18 cellular contexts compared by ENCODE assay signal in the genomic region with DNA sequence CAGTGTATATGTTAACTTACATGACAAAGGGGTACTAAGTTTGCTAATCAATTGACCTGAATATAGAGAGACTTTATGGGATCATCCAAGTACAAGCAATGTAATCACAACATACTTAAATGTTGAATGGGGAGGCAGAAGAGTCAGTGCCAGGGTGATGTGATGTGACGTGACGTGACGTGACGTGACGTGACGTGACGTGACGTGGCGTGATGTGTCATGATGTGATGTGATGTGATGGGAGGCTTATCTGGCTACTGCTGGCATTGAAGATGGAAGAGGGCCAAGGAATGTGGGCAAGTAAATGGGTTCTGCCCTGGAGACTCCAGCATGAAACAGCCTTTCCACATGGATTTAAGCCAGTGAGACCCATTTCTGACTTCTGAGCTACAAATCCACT. TPM values are rescaled to one million over a fixed set of nuclear protein-coding genes. Genes with fewer than 3 reads are reported as not detected.
A peak's percentile ranks its signal among the peaks of the same experiment; 100 is the strongest.
DNase-seq lines count a peak whose midpoint lies in the region; ATAC-seq, FAIRE-seq and TF ChIP-seq lines count a peak whose summit lies in the region.
"Had no signal": no experiment of that assay in that cellular context is flagged by ENCODE, and none has a peak within 500 bp of the region (broad histone marks: within the 10 kb centered on the region; RNA-seq: fewer than 3 reads in every experiment).

No MANE protein-coding gene starts in this region.

- H3K27ac Mint-ChIP-seq in activated CD8-positive, alpha-beta memory T cell treated with anti-CD3 and anti-CD28 coated beads, Interleukin-2, amount 10 ng/mL, durations not matched to agents 7 days and 5 days: no peak overlapping the region
- H3K27ac Mint-ChIP-seq: CD4-positive, alpha-beta T cell; HFFc6 had no signal

- H2AFZ ChIP-seq in GM12878 (ENCODE audit: control insufficient read depth, low read depth, low read length): no peak overlapping the region
- H2AFZ ChIP-seq: GM23248 had no signal

- no peak overlapping the region for H3K27ac ChIP-seq in GM12878 (ENCODE audit: control insufficient read depth, insufficient read depth)
- H3K27ac ChIP-seq in kidney (ENCODE audit: low read depth in 2 of 2, low read length in 2 of 2): no peak overlapping the region
- H3K27ac ChIP-seq: C4-2B, GM23248, KMS-11 had no signal

- H3K9me3 Mint-ChIP-seq in activated CD8-positive, alpha-beta memory T cell treated with anti-CD3 and anti-CD28 coated beads, Interleukin-2, amount 10 ng/mL, durations not matched to agents 7 days and 5 days (ENCODE audit: low read depth): no peaks in the 10 kb centered on the region

- no peaks in the 10 kb centered on the region for H3K36me3 Mint-ChIP-seq in activated CD8-positive, alpha-beta memory T cell treated with anti-CD3 and anti-CD28 coated beads, Interleukin-2, amount 10 ng/mL, durations not matched to agents 7 days and 5 days

- RAD21 ChIA-PET in GM12878 (lab: Charles Lee; ENCODE audit: unreplicated experiment): no interaction called here

- POLR2A ChIA-PET in GM12878 (lab: Charles Lee): no interaction called here

- no peak for DNase-seq in GM12892 (ENCODE audit: insufficient read length)
- no peak for DNase-seq in GM12878 (ENCODE audit: low read depth, low spot score)
- DNase-seq in kidney: peak; percentile 32
- no peak for DNase-seq in pons (ENCODE audit: low spot score)
- DNase-seq in stimulated activated naive CD4-positive, alpha-beta T cell (lab: John Stamatoyannopoulos, UW): no peak
- DNase-seq in activated CD8-positive, alpha-beta memory T cell treated with anti-CD3 and anti-CD28 coated beads, Interleukin-2, amount 10 ng/mL, durations not matched to agents 7 days and 5 days: no peak
- no peak for DNase-seq in Right ventricle myocardium inferior (ENCODE audit: missing footprints)
- DNase-seq: BE2C; CD4-positive, alpha-beta T cell; GM23248; HCEC 1CT; HFFc6 had no signal

- no peak for TF ChIP-seq RAD21 in GM12878 (IDR thresholded peaks at IDR 0.05; ENCODE audit: insufficient read depth, low read depth, low read length)

- TF ChIP-seq CTCF in GM12878 (IDR thresholded peaks at IDR 0.05 in 2 of 3, conservative IDR thresholded peaks at IDR 0.05 in 1 of 3; ENCODE audit: control insufficient read depth in 2 of 3, extremely low read depth in 1 of 3, insufficient read depth in 1 of 3, low read depth in 3 of 3, low read length in 3 of 3): no peak
- no peak for TF ChIP-seq CTCF in kidney (IDR thresholded peaks at IDR 0.05; ENCODE audit: borderline replicate concordance, extremely low read depth, insufficient read depth)

- ATAC-seq in GM12878: no peak
- no peak for ATAC-seq in activated CD8-positive, alpha-beta memory T cell treated with anti-CD3 and anti-CD28 coated beads, Interleukin-2, amount 10 ng/mL, durations not matched to agents 7 days and 5 days
- ATAC-seq in Right ventricle myocardium inferior: no peak

- H3K9ac ChIP-seq in GM12878 (ENCODE audit: control insufficient read depth, insufficient read depth, low read length): no peak overlapping the region
- H3K9ac ChIP-seq in kidney (ENCODE audit: low read length in 2 of 2): no peak overlapping the region
- H3K9ac ChIP-seq: GM23248, KMS-11 had no signal

- no peak for TF ChIP-seq EP300 in GM12878 (IDR thresholded peaks at IDR 0.05; ENCODE audit: borderline replicate concordance in 1 of 2, control insufficient read depth in 1 of 2, low read depth in 2 of 2, low read length in 2 of 2)

- H3K27me3 ChIP-seq in GM12878 (replicated peaks in 1 of 2; ENCODE audit: control insufficient read depth in 2 of 2, insufficient read depth in 2 of 2, low read length in 1 of 2): no peaks in the 10 kb centered on the region

- BruUV-seq in GM12878 (replicated peaks; lab: Mats Ljungman, UMichigan): no TSS peak

- TF ChIP-seq POLR2A in GM12892 (IDR thresholded peaks at IDR 0.05; ENCODE audit: low read depth, low read length) (no peak), GM12878 (IDR thresholded peaks at IDR 0.05; ENCODE audit: low read depth, low read length) (no peak)

- 69% methylated on average over 9 of the region's 9 CpGs for WGBS in GM12878 (ENCODE audit: insufficient coverage, insufficient replicate concordance, low lambda C conversion rate, missing lambda C conversion rate)

- no peaks in the 10 kb centered on the region for H3K79me2 ChIP-seq in GM12878 (ENCODE audit: control insufficient read depth, insufficient read depth, low read length)

- H3K4me1 ChIP-seq in GM12878 (ENCODE audit: control insufficient read depth, insufficient read depth, low read length): no peaks in the 10 kb centered on the region
- no peaks in the 10 kb centered on the region for H3K4me1 ChIP-seq in kidney (ENCODE audit: control insufficient read depth in 1 of 2, insufficient read depth in 1 of 2, low read depth in 1 of 2, low read length in 2 of 2)
- H3K4me1 ChIP-seq: BE2C, Caco-2 had no signal

- no peaks in the 10 kb centered on the region for H3K4me1 Mint-ChIP-seq in activated CD8-positive, alpha-beta memory T cell treated with anti-CD3 and anti-CD28 coated beads, Interleukin-2, amount 10 ng/mL, durations not matched to agents 7 days and 5 days

- no peaks in the 10 kb centered on the region for H4K20me1 ChIP-seq in GM12878 (ENCODE audit: control insufficient read depth, insufficient read depth)

- in situ Hi-C loops in GM12878 (cut with MboI): loop anchor here (5.0 kb wide), 1 partner anchor 49 kb away; a partner anchor contains a TSS

- H3K27me3 Mint-ChIP-seq in activated CD8-positive, alpha-beta memory T cell treated with anti-CD3 and anti-CD28 coated beads, Interleukin-2, amount 10 ng/mL, durations not matched to agents 7 days and 5 days: no peaks in the 10 kb centered on the region

- H3K9me3 ChIP-seq in GM12878 (replicated peaks; ENCODE audit: control insufficient read depth, insufficient read depth, low read length) (no peaks in the 10 kb centered on the region), kidney (ENCODE audit: control insufficient read depth in 1 of 2, low read length in 2 of 2) (peaks cover 0 to 3% of the 10 kb centered on the region in 2 donors)
- H3K9me3 ChIP-seq: BE2C, Caco-2 had no signal

- intact Hi-C loops in GM12878 (cut with micrococcal nuclease; ENCODE audit: unreplicated experiment): loop anchor here (2.0 kb wide), 1 partner anchor 46 kb away; a partner anchor contains a TSS
- intact Hi-C loops in kidney (cut with DNase I): no loop called here
- intact Hi-C loops in Right ventricle myocardium inferior (cut with DNase I): no loop called here

- no peak overlapping the region for H3K4me2 ChIP-seq in GM12878 (ENCODE audit: control insufficient read depth, insufficient read depth)
- H3K4me2 ChIP-seq: KMS-11 had no signal

- H3K36me3 ChIP-seq in GM12878 (ENCODE audit: control insufficient read depth in 2 of 2, insufficient read depth in 2 of 2, low read length in 1 of 2): no peaks in the 10 kb centered on the region
- no peaks in the 10 kb centered on the region for H3K36me3 ChIP-seq in kidney (ENCODE audit: control insufficient read depth in 1 of 2, insufficient read depth in 2 of 2, low read length in 2 of 2)
- H3K36me3 ChIP-seq: BE2C had no signal

- CTCF ChIA-PET in GM12878 (lab: Yijun Ruan, JAX): interaction anchor here (1.2 kb wide), 1 partner anchor 138 kb away, joined by 6 read pairs; no protein-coding TSS in a partner anchor
- CTCF ChIA-PET in activated CD8-positive, alpha-beta memory T cell treated with anti-CD3 and anti-CD28 coated beads, Interleukin-2, amount 10 ng/mL, durations not matched to agents 7 days and 5 days (lab: Charles Lee): no interaction called here

- no peak overlapping the region for H3K4me3 Mint-ChIP-seq in activated CD8-positive, alpha-beta memory T cell treated with anti-CD3 and anti-CD28 coated beads, Interleukin-2, amount 10 ng/mL, durations not matched to agents 7 days and 5 days
- H3K4me3 Mint-ChIP-seq: CD4-positive, alpha-beta T cell; HFFc6 had no signal

- H3K4me3 ChIP-seq in GM12878 (no peak overlapping the region), kidney (ENCODE audit: low read length in 2 of 2) (no peak overlapping the region)
- H3K4me3 ChIP-seq: GM23248 had no signal

- FAIRE-seq in GM12892 (lab: Jason Lieb, UNC) (peak; percentile 81), GM12878 (lab: Jason Lieb, UNC) (peak; percentile 66), kidney (lab: Jason Lieb, UNC) (no peak)
- FAIRE-seq: D721Med, GM19239, H54 had no signal

- SMC1A ChIA-PET in GM12878 (lab: Charles Lee; ENCODE audit: uncharacterized antibody, unreplicated experiment): no interaction called here

RNA-seq across cellular contexts. Expression of a gene that starts 38.2 kb away (rescaled TPM):
- polyA plus RNA-seq in GM12892 (2012; ENCODE audit: missing spikeins): not detected
- total RNA-seq in GM12878 (2013; cell fraction: nucleolus; rRNA removed): not detected in 2 replicates
- total RNA-seq in GM12878 (2014; rRNA removed): not detected in 2 replicates
- total RNA-seq in GM12878 (2014; rRNA removed; fragmentation: Illumina TruSeq; extraction: Trizol): not detected in 2 replicates
- total RNA-seq in GM12878 (2021): not detected in 2 replicates
- not detected for polyA plus RNA-seq in GM12878 (2011; ENCODE audit: low read depth)
- not detected in 2 replicates for polyA plus RNA-seq in GM12878 (2011; rRNA removed)
- polyA plus RNA-seq in GM12878 (2011; cell fraction: cytosol; rRNA removed): not detected in 2 replicates
- not detected in 2 replicates for polyA plus RNA-seq in GM12878 (2011; cell fraction: nucleus; rRNA removed)
- polyA plus RNA-seq in GM12878 (2012): not detected in 2 replicates
- not detected in 2 replicates for polyA plus RNA-seq in GM12878 (2014; fragmentation: Illumina TruSeq; extraction: Trizol)
- polyA plus RNA-seq in GM12878 (2014; fragmentation: Nextera tagmentation; extraction: Ambion mirVana): not detected
- polyA plus RNA-seq in GM12878 (2014; rRNA removed): not detected in 2 replicates
- polyA plus RNA-seq in GM12878 (2016; fragmentation: Nextera tagmentation; extraction: Ambion mirVana): not detected
- not detected in 2 replicates for polyA minus RNA-seq in GM12878 (2011; rRNA and poly(A)+ RNA removed)
- not detected in 2 replicates for polyA minus RNA-seq in GM12878 (2011; cell fraction: cytosol; rRNA and poly(A)+ RNA removed)
- polyA minus RNA-seq in GM12878 (2011; cell fraction: nucleus; rRNA and poly(A)+ RNA removed): not detected in 2 replicates
- total RNA-seq in kidney: not detected
- polyA plus RNA-seq in kidney (ENCODE audit: insufficient read depth, low read depth, low replicate concordance): not detected
- total RNA-seq in activated CD8-positive, alpha-beta memory T cell treated with anti-CD3 and anti-CD28 coated beads, Interleukin-2, amount 10 ng/mL, durations not matched to agents 7 days and 5 days: not detected
- total RNA-seq in Right ventricle myocardium inferior: not detected
- total RNA-seq: Caco-2; CD4-positive, alpha-beta T cell; GM23248; HFFc6 had no signal
- polyA plus RNA-seq: GM23248 had no signal

RNA-seq across cellular contexts. Expression of a gene that starts 46.9 kb away (rescaled TPM):
- not detected for polyA plus RNA-seq in GM12892 (2012; ENCODE audit: missing spikeins)
- total RNA-seq in GM12878 (2013; cell fraction: nucleolus; rRNA removed): not detected in 2 replicates
- total RNA-seq in GM12878 (2014; rRNA removed) (not detected in 2 replicates), GM12878 (2014; rRNA removed; fragmentation: Illumina TruSeq; extraction: Trizol) (not detected in 2 replicates), GM12878 (2021) (not detected in 2 replicates), kidney (not detected), Right ventricle myocardium inferior (not detected)
- not detected for polyA plus RNA-seq in GM12878 (2011; ENCODE audit: low read depth)
- polyA plus RNA-seq in GM12878 (2011; rRNA removed) (not detected in 2 replicates), GM12878 (2014; fragmentation: Illumina TruSeq; extraction: Trizol) (not detected in 2 replicates), GM12878 (2014; fragmentation: Nextera tagmentation; extraction: Ambion mirVana) (not detected), GM12878 (2014; rRNA removed) (not detected in 2 replicates), GM12878 (2016; fragmentation: Nextera tagmentation; extraction: Ambion mirVana) (not detected), kidney (ENCODE audit: insufficient read depth, low read depth, low replicate concordance) (not detected)
- polyA plus RNA-seq in GM12878 (2011; cell fraction: cytosol; rRNA removed): not detected in 2 replicates
- polyA plus RNA-seq in GM12878 (2011; cell fraction: nucleus; rRNA removed): not detected in 2 replicates
- not detected in 2 replicates for polyA plus RNA-seq in GM12878 (2012)
- not detected in 2 replicates for polyA minus RNA-seq in GM12878 (2011; rRNA and poly(A)+ RNA removed)
- polyA minus RNA-seq in GM12878 (2011; cell fraction: cytosol; rRNA and poly(A)+ RNA removed): not detected in 2 replicates
- not detected in 2 replicates for polyA minus RNA-seq in GM12878 (2011; cell fraction: nucleus; rRNA and poly(A)+ RNA removed)
- total RNA-seq in activated CD8-positive, alpha-beta memory T cell treated with anti-CD3 and anti-CD28 coated beads, Interleukin-2, amount 10 ng/mL, durations not matched to agents 7 days and 5 days: not detected
- total RNA-seq: Caco-2; CD4-positive, alpha-beta T cell; GM23248; HFFc6 had no signal
- polyA plus RNA-seq: GM23248 had no signal
